Comparison of ENCODE assay signal across 10 cellular contexts in the genomic region with DNA sequence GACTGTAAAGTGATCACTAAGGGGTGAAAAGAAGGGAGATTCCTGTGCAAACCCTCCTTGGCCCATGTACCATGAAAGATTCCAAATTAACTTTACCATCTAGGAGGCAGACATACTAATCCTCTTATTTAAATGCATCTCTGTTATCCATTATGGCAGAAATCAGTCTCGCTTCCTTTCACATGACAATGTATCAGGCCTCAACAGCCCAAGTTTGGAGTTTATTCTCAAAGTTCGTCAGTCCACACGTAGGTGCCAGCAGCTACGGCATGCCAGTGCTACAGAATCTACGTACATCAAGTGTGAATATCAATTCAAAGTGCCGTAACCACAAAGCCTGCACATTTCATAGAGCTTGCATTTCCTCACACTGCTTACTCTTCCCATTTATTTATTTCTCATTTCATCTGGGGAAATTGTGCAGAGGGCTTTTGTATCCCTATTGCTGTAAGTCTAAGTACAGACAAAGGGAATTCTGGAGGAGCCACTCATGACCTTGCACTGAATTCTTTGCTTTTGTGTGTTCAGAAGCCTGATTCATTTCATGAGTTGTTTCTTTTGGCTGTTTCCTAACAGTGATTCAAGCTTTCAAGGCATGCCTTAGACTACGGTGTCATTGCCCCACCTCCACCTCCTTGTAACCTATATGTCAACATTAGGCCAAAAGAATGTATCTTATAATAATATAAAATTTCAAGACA. TPM values are rescaled to one million over a fixed set of nuclear protein-coding genes. Genes with fewer than 3 reads are reported as not detected.
DNase-seq lines count a peak whose midpoint lies in the region; ATAC-seq and TF ChIP-seq lines count a peak whose summit lies in the region.
"Had no signal": no experiment of that assay in that cellular context is flagged by ENCODE, and none has a peak within 500 bp of the region (broad histone marks: within the 10 kb centered on the region; RNA-seq: fewer than 3 reads in every experiment).

No MANE protein-coding gene starts in this region.

- H3F3A ChIP-seq in SK-N-SH (replicated peaks; ENCODE audit: insufficient read depth), result peaks cover 37% of the 10 kb centered on the region

- intact Hi-C loops in activated naive CD4-positive, alpha-beta T cell treated with anti-CD3 and anti-CD28 coated beads for 36 hours (cut with micrococcal nuclease), result loop anchor here (1.0 kb wide), 3 partner anchors 8 to 55 kb away; no protein-coding TSS in a partner anchor

- peak overlapping the region in 1 of 2 experiments; percentile 87; a peak in 2 of 4 replicates for H3K27ac ChIP-seq in SK-N-SH (ENCODE audit: low read depth in 2 of 2, low read length in 1 of 2)
- H3K27ac ChIP-seq: neutrophil had no signal

- peak in 1 of 2 experiments; percentile 61; a peak in 1 of 4 replicates for TF ChIP-seq EP300 in SK-N-SH (IDR thresholded peaks at IDR 0.05; ENCODE audit: borderline replicate concordance in 1 of 2, low read depth in 1 of 2, low read length in 1 of 2)

- POLR2A ChIA-PET in SK-N-SH (lab: Yijun Ruan, JAX), result no interaction called here

- 83% methylated on average over 7 of the region's 7 CpGs for WGBS in SK-N-SH (ENCODE audit: low lambda C conversion rate)

- H3K4me2 ChIP-seq in SK-N-SH, result peak overlapping the region; percentile 57

- CTCF ChIA-PET in activated naive CD4-positive, alpha-beta T cell treated with anti-CD3 and anti-CD28 coated beads for 36 hours (lab: Charles Lee), result no interaction called here
- CTCF ChIA-PET in activated naive CD4-positive, alpha-beta T cell treated with anti-CD3 and anti-CD28 coated beads, Interleukin-2, amount 10 ng/mL, durations not matched to agents 7 days and 5 days (lab: Charles Lee), result interaction anchor here (0.7 to 1.6 kb wide), 2 partner anchors 10 to 19 kb away, joined by 3 read pairs; a partner anchor contains a TSS
- CTCF ChIA-PET in SK-N-SH (lab: Yijun Ruan, JAX), result interaction anchor here (0.9 kb wide), 1 partner anchor 10 kb away, joined by 3 read pairs; a partner anchor contains a TSS

- H3K27me3 ChIP-seq in SK-N-SH (ENCODE audit: insufficient read depth), result no peaks in the 10 kb centered on the region
- H3K27me3 ChIP-seq: neutrophil had no signal

- H3K4me1 Mint-ChIP-seq in activated naive CD4-positive, alpha-beta T cell treated with anti-CD3 and anti-CD28 coated beads for 36 hours (ENCODE audit: low read depth), result peaks cover 25% of the 10 kb centered on the region
- peaks cover 28% of the 10 kb centered on the region for H3K4me1 Mint-ChIP-seq in activated naive CD4-positive, alpha-beta T cell treated with anti-CD3 and anti-CD28 coated beads, Interleukin-2, amount 10 ng/mL, durations not matched to agents 7 days and 5 days
- H3K4me1 Mint-ChIP-seq in stimulated activated effector memory CD8-positive, alpha-beta T cell treated with anti-CD3 and anti-CD28 coated beads, Interleukin-12 subunit alpha, Interleukin-12 subunit beta, amount 100 ng/mL, for 72 hours, result peaks cover 30% of the 10 kb centered on the region

- peak overlapping the region; percentile 54 for H3K9ac ChIP-seq in SK-N-SH

- peaks cover 6 to 48% of the 10 kb centered on the region in 2 experiments for H3K4me1 ChIP-seq in SK-N-SH (ENCODE audit: control insufficient read depth in 1 of 2, insufficient read depth in 2 of 2, low read depth in 1 of 2, low read length in 1 of 2)

- peak; percentile 69 for ATAC-seq in stimulated activated effector memory CD8-positive, alpha-beta T cell treated with anti-CD3 and anti-CD28 coated beads, Interleukin-12 subunit alpha, Interleukin-12 subunit beta, amount 100 ng/mL, for 72 hours
- ATAC-seq in GM19452 (IDR thresholded peaks at IDR 0.05; ENCODE audit: unreplicated experiment), result no peak

- H3K27me3 Mint-ChIP-seq in activated naive CD4-positive, alpha-beta T cell treated with anti-CD3 and anti-CD28 coated beads for 36 hours (ENCODE audit: low read depth), result peaks cover 9% of the 10 kb centered on the region
- H3K27me3 Mint-ChIP-seq in activated naive CD4-positive, alpha-beta T cell treated with anti-CD3 and anti-CD28 coated beads, Interleukin-2, amount 10 ng/mL, durations not matched to agents 7 days and 5 days, result peaks cover 9% of the 10 kb centered on the region

- H3K4me3 ChIP-seq in SK-N-SH (ENCODE audit: low read depth in 2 of 2, low read length in 1 of 2) (no peak overlapping the region), foreskin fibroblast (ENCODE audit: low read depth in 1 of 2, low read length in 2 of 2) (no peak overlapping the region)

- peak; percentile 49 for DNase-seq in activated naive CD4-positive, alpha-beta T cell treated with anti-CD3 and anti-CD28 coated beads for 36 hours
- DNase-seq in activated naive CD4-positive, alpha-beta T cell treated with anti-CD3 and anti-CD28 coated beads, Interleukin-2, amount 10 ng/mL, durations not matched to agents 7 days and 5 days, result no peak
- DNase-seq in SK-N-SH, result no peak
- DNase-seq in foreskin fibroblast, result peak; percentile 83 to 90
- DNase-seq in stimulated activated effector memory CD8-positive, alpha-beta T cell treated with anti-CD3 and anti-CD28 coated beads, Interleukin-12 subunit alpha, Interleukin-12 subunit beta, amount 100 ng/mL, for 72 hours (ENCODE audit: low spot score in 2 of 2), result no peak
- DNase-seq in NCI-H510A treated with DMSO at 0.1 percent for 48 hours (lab: John Stamatoyannopoulos, UW), result no peak
- no peak for DNase-seq in iPS-NIHi7 (ENCODE audit: extremely low spot score)
- DNase-seq: MM.1S had no signal

- no peak for TF ChIP-seq RAD21 in SK-N-SH (IDR thresholded peaks at IDR 0.05; ENCODE audit: low read length)

- H3K9me2 ChIP-seq in SK-N-SH, result no peaks in the 10 kb centered on the region

- H3K36me3 ChIP-seq in SK-N-SH (replicated peaks in 1 of 2; ENCODE audit: control insufficient read depth in 1 of 2, insufficient read depth in 2 of 2, low read length in 1 of 2), result peaks cover 40 to 65% of the 10 kb centered on the region in 2 experiments

- H3K4me3 Mint-ChIP-seq in activated naive CD4-positive, alpha-beta T cell treated with anti-CD3 and anti-CD28 coated beads for 36 hours, result no peak overlapping the region
- H3K4me3 Mint-ChIP-seq in activated naive CD4-positive, alpha-beta T cell treated with anti-CD3 and anti-CD28 coated beads, Interleukin-2, amount 10 ng/mL, durations not matched to agents 7 days and 5 days, result no peak overlapping the region
- H3K4me3 Mint-ChIP-seq in stimulated activated effector memory CD8-positive, alpha-beta T cell treated with anti-CD3 and anti-CD28 coated beads, Interleukin-12 subunit alpha, Interleukin-12 subunit beta, amount 100 ng/mL, for 72 hours, result peak overlapping the region; percentile 38

- H3K36me3 Mint-ChIP-seq in activated naive CD4-positive, alpha-beta T cell treated with anti-CD3 and anti-CD28 coated beads for 36 hours (ENCODE audit: low read depth), result no peaks in the 10 kb centered on the region
- peaks cover 2% of the 10 kb centered on the region for H3K36me3 Mint-ChIP-seq in activated naive CD4-positive, alpha-beta T cell treated with anti-CD3 and anti-CD28 coated beads, Interleukin-2, amount 10 ng/mL, durations not matched to agents 7 days and 5 days
- no peaks in the 10 kb centered on the region for H3K36me3 Mint-ChIP-seq in stimulated activated effector memory CD8-positive, alpha-beta T cell treated with anti-CD3 and anti-CD28 coated beads, Interleukin-12 subunit alpha, Interleukin-12 subunit beta, amount 100 ng/mL, for 72 hours

- no peak overlapping the region for H3K27ac Mint-ChIP-seq in activated naive CD4-positive, alpha-beta T cell treated with anti-CD3 and anti-CD28 coated beads for 36 hours
- H3K27ac Mint-ChIP-seq in activated naive CD4-positive, alpha-beta T cell treated with anti-CD3 and anti-CD28 coated beads, Interleukin-2, amount 10 ng/mL, durations not matched to agents 7 days and 5 days, result no peak overlapping the region
- no peak overlapping the region for H3K27ac Mint-ChIP-seq in stimulated activated effector memory CD8-positive, alpha-beta T cell treated with anti-CD3 and anti-CD28 coated beads, Interleukin-12 subunit alpha, Interleukin-12 subunit beta, amount 100 ng/mL, for 72 hours

- no peaks in the 10 kb centered on the region for H3K9me3 ChIP-seq in SK-N-SH
- H3K9me3 ChIP-seq: neutrophil had no signal

- H3K9me3 Mint-ChIP-seq in activated naive CD4-positive, alpha-beta T cell treated with anti-CD3 and anti-CD28 coated beads for 36 hours, result no peaks in the 10 kb centered on the region
- no peaks in the 10 kb centered on the region for H3K9me3 Mint-ChIP-seq in activated naive CD4-positive, alpha-beta T cell treated with anti-CD3 and anti-CD28 coated beads, Interleukin-2, amount 10 ng/mL, durations not matched to agents 7 days and 5 days
- no peaks in the 10 kb centered on the region for H3K9me3 Mint-ChIP-seq in stimulated activated effector memory CD8-positive, alpha-beta T cell treated with anti-CD3 and anti-CD28 coated beads, Interleukin-12 subunit alpha, Interleukin-12 subunit beta, amount 100 ng/mL, for 72 hours

- no peak overlapping the region for H2AFZ ChIP-seq in SK-N-SH (ENCODE audit: low read depth)

- peaks cover 46% of the 10 kb centered on the region for H4K20me1 ChIP-seq in SK-N-SH (ENCODE audit: insufficient read depth)

- TF ChIP-seq CTCF in SK-N-SH (IDR thresholded peaks at IDR 0.05), result no peak
- no peak for TF ChIP-seq CTCF in foreskin fibroblast (IDR thresholded peaks at IDR 0.05; ENCODE audit: low read depth, low read length)

- H3K79me2 ChIP-seq in SK-N-SH (ENCODE audit: insufficient read depth), result peaks cover 62% of the 10 kb centered on the region

TF ChIP-seq in SK-N-SH, 30 proteins besides CTCF, POLR2A, EP300 and RAD21 (continues in another document):
- TF ChIP-seq GATA2 (CRISPR knock-in tag; IDR thresholded peaks at IDR 0.05) (no peak), FOSL2 (IDR thresholded peaks at IDR 0.05; ENCODE audit: borderline replicate concordance, low read depth) (peak; percentile 79)
- TF ChIP-seq, protein P1, sequence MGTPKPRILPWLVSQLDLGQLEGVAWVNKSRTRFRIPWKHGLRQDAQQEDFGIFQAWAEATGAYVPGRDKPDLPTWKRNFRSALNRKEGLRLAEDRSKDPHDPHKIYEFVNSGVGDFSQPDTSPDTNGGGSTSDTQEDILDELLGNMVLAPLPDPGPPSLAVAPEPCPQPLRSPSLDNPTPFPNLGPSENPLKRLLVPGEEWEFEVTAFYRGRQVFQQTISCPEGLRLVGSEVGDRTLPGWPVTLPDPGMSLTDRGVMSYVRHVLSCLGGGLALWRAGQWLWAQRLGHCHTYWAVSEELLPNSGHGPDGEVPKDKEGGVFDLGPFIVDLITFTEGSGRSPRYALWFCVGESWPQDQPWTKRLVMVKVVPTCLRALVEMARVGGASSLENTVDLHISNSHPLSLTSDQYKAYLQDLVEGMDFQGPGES (IDR thresholded peaks at IDR 0.05; ENCODE audit: low read depth, low read length), result no peak

RNA-seq across cellular contexts. Expression of a gene that starts 10.0 kb away (rescaled TPM):
- total RNA-seq in activated naive CD4-positive, alpha-beta T cell treated with anti-CD3 and anti-CD28 coated beads for 36 hours, result under 1 TPM; 0.74 to 0.86 TPM
- 20.3 and 23.9 TPM in 2 replicates for polyA plus RNA-seq in SK-N-SH (2012; rRNA removed)
- polyA plus RNA-seq in SK-N-SH (2012; cell fraction: cytosol; rRNA removed), result 13.5 and 15.1 TPM in 2 replicates
- polyA plus RNA-seq in SK-N-SH (2012; cell fraction: nucleus; rRNA removed), result 57.1 and 64.1 TPM in 2 replicates

RNA-seq across cellular contexts. Expression of a gene that starts 54.5 kb away (rescaled TPM):
- total RNA-seq in activated naive CD4-positive, alpha-beta T cell treated with anti-CD3 and anti-CD28 coated beads for 36 hours, result 10 to 100 TPM; 65.6 to 70.0 TPM
- polyA plus RNA-seq in SK-N-SH (2012; rRNA removed), result 75.8 and 80.0 TPM in 2 replicates
- polyA plus RNA-seq in SK-N-SH (2012; cell fraction: cytosol; rRNA removed), result 101 and 149 TPM in 2 replicates
- polyA plus RNA-seq in SK-N-SH (2012; cell fraction: nucleus; rRNA removed), result 50.7 and 56.8 TPM in 2 replicates

Comparison
In these comparisons a context has a peak if more than half of its experiments do, and no peak if none do; other contexts are left out.
1. DNase-seq: peak in activated naive CD4-positive, alpha-beta T cell treated with anti-CD3 and anti-CD28 coated beads for 36 hours (single experiment) and foreskin fibroblast (2 of 2); none in activated naive CD4-positive, alpha-beta T cell treated with anti-CD3 and anti-CD28 coated beads, Interleukin-2, amount 10 ng/mL, durations not matched to agents 7 days and 5 days (single experiment), SK-N-SH (single experiment), stimulated activated effector memory CD8-positive, alpha-beta T cell treated with anti-CD3 and anti-CD28 coated beads, Interleukin-12 subunit alpha, Interleukin-12 subunit beta, amount 100 ng/mL, for 72 hours (0 of 2), NCI-H510A treated with DMSO at 0.1 percent for 48 hours (single experiment) and iPS-NIHi7 (single experiment).